Comparison of ENCODE assay signal across 8 cellular contexts in the genomic region with DNA sequence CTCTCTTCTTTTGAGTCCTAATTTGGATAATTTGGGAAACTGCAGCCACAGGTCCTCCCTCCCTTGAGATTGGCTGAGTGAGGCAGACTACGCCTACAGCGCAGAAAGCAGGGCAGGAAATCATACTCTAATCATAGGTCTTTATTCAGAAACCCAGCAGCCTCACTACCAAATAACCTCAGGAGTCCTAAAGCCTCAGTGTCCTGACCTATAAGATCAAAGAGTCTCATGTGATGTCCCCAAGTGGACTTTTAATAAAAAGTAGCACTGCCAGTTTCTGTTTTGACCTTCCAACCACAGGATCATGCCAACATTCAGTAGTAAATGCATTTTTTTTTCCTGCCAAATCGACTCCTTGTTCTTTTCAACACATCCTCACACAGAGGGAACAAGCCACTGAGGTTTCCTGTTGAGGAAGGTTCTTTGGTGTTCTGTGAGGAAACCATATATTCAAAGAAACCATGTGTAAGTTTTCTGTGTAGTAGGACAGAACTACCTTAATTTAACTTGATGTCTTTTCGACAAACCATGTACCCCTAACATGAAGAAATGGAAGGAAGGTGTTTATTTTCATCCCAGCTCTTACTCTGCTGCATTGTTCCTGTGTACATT.
DNase-seq lines count a peak whose midpoint lies in the region; ATAC-seq and TF ChIP-seq lines count a peak whose summit lies in the region.

No MANE protein-coding gene starts in this region.

- H3K27me3 ChIP-seq in ACC112 (ENCODE audit: insufficient read depth, low read length) (no peaks in the 10 kb centered on the region), ascending aorta (no peaks in the 10 kb centered on the region), muscle layer of colon (ENCODE audit: control insufficient read depth in 1 of 2, insufficient read depth in 2 of 2, low read length in 2 of 2) (no peaks in the 10 kb centered on the region)

- no peak overlapping the region for H3K9ac ChIP-seq in muscle layer of colon (ENCODE audit: low read length)

- no peaks in the 10 kb centered on the region for H3K36me3 ChIP-seq in ACC112 (ENCODE audit: insufficient read depth, low read length)
- no peaks in the 10 kb centered on the region for H3K36me3 ChIP-seq in ascending aorta
- no peaks in the 10 kb centered on the region for H3K36me3 ChIP-seq in muscle layer of colon (ENCODE audit: insufficient read depth, low read length)

- intact Hi-C loops in ascending aorta (cut with DNase I): no loop called here

- peak overlapping the region; percentile 82 for H2AFZ ChIP-seq in ACC112 (ENCODE audit: low read length, unreplicated experiment)

- H3K27ac ChIP-seq in ACC112 (ENCODE audit: low read depth, low read length) (peak overlapping the region; percentile 72), ascending aorta (peak overlapping the region; percentile 85 to 91), muscle layer of colon (ENCODE audit: low read depth, low read length) (peak overlapping the region; percentile 58)

- TF ChIP-seq CTCF in ascending aorta (IDR thresholded peaks at IDR 0.05): no peak

- DNase-seq in KG1 (lab: John Stamatoyannopoulos, UW): peak; percentile 69
- DNase-seq in ascending aorta (ENCODE audit: low spot score in 2 of 2): no peak
- DNase-seq in SKM-1 (lab: John Stamatoyannopoulos, UW; ENCODE audit: unreplicated experiment): no peak
- no peak for DNase-seq in COR-L47 (lab: John Stamatoyannopoulos, UW)
- DNase-seq in mucosa of gallbladder (ENCODE audit: low spot score): no peak

- H3K4me3 ChIP-seq in ACC112 (ENCODE audit: low read depth, low read length) (no peak overlapping the region), ascending aorta (no peak overlapping the region), muscle layer of colon (ENCODE audit: low read depth in 1 of 2, low read length in 2 of 2) (no peak overlapping the region)

- H3K9me3 ChIP-seq in ascending aorta (no peaks in the 10 kb centered on the region), muscle layer of colon (ENCODE audit: low read length) (no peaks in the 10 kb centered on the region)

- no peak for ATAC-seq in HG03025 (IDR thresholded peaks at IDR 0.05; ENCODE audit: low FRiP score, unreplicated experiment)

- H3K4me1 ChIP-seq in ACC112 (ENCODE audit: control insufficient read depth, insufficient read depth, low read length, unreplicated experiment): peaks cover 45% of the 10 kb centered on the region
- peaks cover 14 to 31% of the 10 kb centered on the region in 2 donors for H3K4me1 ChIP-seq in ascending aorta
- H3K4me1 ChIP-seq in muscle layer of colon (ENCODE audit: insufficient read depth, low read length): peaks cover 23% of the 10 kb centered on the region

- H3K79me2 ChIP-seq in ACC112 (ENCODE audit: control insufficient read depth, insufficient read depth, low read length, unreplicated experiment): no peaks in the 10 kb centered on the region
